ENCODE assay signal across 15 cellular contexts in genomic region chr3:139537795-139538538, GRCh38. TPM values are rescaled to one million over a fixed set of nuclear protein-coding genes. Genes with fewer than 3 reads are reported as not detected.
DNase-seq lines count a peak whose midpoint lies in the region; ATAC-seq, FAIRE-seq and TF ChIP-seq lines count a peak whose summit lies in the region.
"Had no signal": no experiment of that assay in that cellular context is flagged by ENCODE, and none has a peak within 500 bp of the region (broad histone marks: within the 10 kb centered on the region; RNA-seq: fewer than 3 reads in every experiment).

No MANE protein-coding gene starts in this region.

- H3K4me1 ChIP-seq in HepG2 (ENCODE audit: insufficient read depth, low read length), result peaks cover 43% of the 10 kb centered on the region

- H3K4me2 ChIP-seq in HepG2 (ENCODE audit: low read depth, low read length), result no peak overlapping the region

- in situ Hi-C loops in brain microvascular endothelial cell (cut with HindIII; ENCODE audit: low pct_ligation_motif_present, low sequenced_read_pairs), result no loop called here
- in situ Hi-C loops in HepG2 (cut with HindIII; ENCODE audit: extremely low pct_ligation_motif_present, low pct_unique_long_range_greater_than_20kb), result no loop called here

- peaks cover 10% of the 10 kb centered on the region for H3K4me1 Mint-ChIP-seq in activated CD4-positive, alpha-beta T cell treated with anti-CD3 and anti-CD28 coated beads for 36 hours
- H3K4me1 Mint-ChIP-seq: activated naive CD4-positive, alpha-beta T cell treated with anti-CD3 and anti-CD28 coated beads, Interleukin-2, amount 50 U/mL, for 24 hours had no signal

- H3K27me3 Mint-ChIP-seq in activated CD4-positive, alpha-beta T cell treated with anti-CD3 and anti-CD28 coated beads for 36 hours, result peaks cover 45% of the 10 kb centered on the region

- peak overlapping the region; percentile 77 for H3K4me3 ChIP-seq in brain microvascular endothelial cell (ENCODE audit: low read depth, low read length)
- H3K4me3 ChIP-seq in HepG2 (replicated peaks in 1 of 3; ENCODE audit: insufficient read depth in 1 of 3, low read depth in 2 of 3, low read length in 3 of 3), result no peak overlapping the region
- H3K4me3 ChIP-seq: GM23248 had no signal

- H3K4me3 Mint-ChIP-seq in activated CD4-positive, alpha-beta T cell treated with anti-CD3 and anti-CD28 coated beads for 36 hours, result no peak overlapping the region
- H3K4me3 Mint-ChIP-seq: activated naive CD4-positive, alpha-beta T cell treated with anti-CD3 and anti-CD28 coated beads, Interleukin-2, amount 50 U/mL, for 24 hours; CD4-positive, alpha-beta memory T cell had no signal

- DNase-seq in activated CD4-positive, alpha-beta T cell treated with anti-CD3 and anti-CD28 coated beads for 36 hours, result peak; percentile 12
- no peak for DNase-seq in activated CD4-positive, alpha-beta T cell treated with anti-CD3 and anti-CD28 coated beads for 48 hours
- DNase-seq in brain microvascular endothelial cell (no peak), HepG2 (ENCODE audit: low spot score) (peak; percentile 62), substantia nigra (lab: John Stamatoyannopoulos, UW) (no peak), cerebellar cortex (ENCODE audit: low spot score) (no peak), NAMALWA (ENCODE audit: low spot score) (no peak), NOMO-1 (lab: John Stamatoyannopoulos, UW; ENCODE audit: unreplicated experiment in 2 of 2) (no peak)
- DNase-seq: 8988T; CD4-positive, alpha-beta memory T cell; MM.1S had no signal

- no peak overlapping the region for H3K27ac Mint-ChIP-seq in activated CD4-positive, alpha-beta T cell treated with anti-CD3 and anti-CD28 coated beads for 36 hours
- H3K27ac Mint-ChIP-seq: activated naive CD4-positive, alpha-beta T cell treated with anti-CD3 and anti-CD28 coated beads, Interleukin-2, amount 50 U/mL, for 24 hours; CD4-positive, alpha-beta memory T cell had no signal

- WGBS in HepG2 (ENCODE audit: low lambda C conversion rate), result 40% methylated on average over 3 of the region's 3 CpGs

- FAIRE-seq in HepG2 (lab: Jason Lieb, UNC), result no peak
- FAIRE-seq: kidney had no signal

- no peak overlapping the region for H2AFZ ChIP-seq in HepG2 (ENCODE audit: low read length)
- H2AFZ ChIP-seq: GM23248 had no signal

- ATAC-seq in activated CD4-positive, alpha-beta T cell treated with anti-CD3 and anti-CD28 coated beads for 36 hours, result peak; percentile 49
- no peak for ATAC-seq in HepG2

- H3K9me3 Mint-ChIP-seq in activated CD4-positive, alpha-beta T cell treated with anti-CD3 and anti-CD28 coated beads for 36 hours (ENCODE audit: low read depth), result no peaks in the 10 kb centered on the region
- H3K9me3 Mint-ChIP-seq: activated naive CD4-positive, alpha-beta T cell treated with anti-CD3 and anti-CD28 coated beads, Interleukin-2, amount 50 U/mL, for 24 hours; CD4-positive, alpha-beta memory T cell had no signal

- intact Hi-C loops in activated CD4-positive, alpha-beta T cell treated with anti-CD3 and anti-CD28 coated beads for 36 hours (cut with DNase I, micrococcal nuclease), result no loop called here
- intact Hi-C loops in HepG2 (cut with micrococcal nuclease; ENCODE audit: unreplicated experiment), result no loop called here

- no peaks in the 10 kb centered on the region for H3K36me3 Mint-ChIP-seq in activated CD4-positive, alpha-beta T cell treated with anti-CD3 and anti-CD28 coated beads for 36 hours (ENCODE audit: low read depth)
- H3K36me3 Mint-ChIP-seq: CD4-positive, alpha-beta memory T cell had no signal

- no peak for TF ChIP-seq EP300 in HepG2 (IDR thresholded peaks at IDR 0.05; ENCODE audit: low read depth in 2 of 2, low read length in 2 of 2)
- no peak for TF ChIP-seq EP300 in HepG2 (CRISPR knock-in tag; IDR thresholded peaks at IDR 0.05; ENCODE audit: borderline replicate concordance)

- POLR2A ChIA-PET in activated CD4-positive, alpha-beta T cell treated with anti-CD3 and anti-CD28 coated beads for 36 hours (lab: Charles Lee), result no interaction called here
- POLR2A ChIA-PET in HepG2 (lab: Yijun Ruan, JAX), result no interaction called here

- no peaks in the 10 kb centered on the region for H3K9me3 ChIP-seq in HepG2 (ENCODE audit: low read length)

- H4K20me1 ChIP-seq in HepG2 (ENCODE audit: insufficient read depth, low read length), result no peaks in the 10 kb centered on the region

- no peak overlapping the region for H3K27ac ChIP-seq in brain microvascular endothelial cell
- H3K27ac ChIP-seq in HepG2 (ENCODE audit: extremely low read length, insufficient read depth, low read length), result no peak overlapping the region
- H3K27ac ChIP-seq in substantia nigra (ENCODE audit: low read depth, low read length, poor library complexity, severe bottlenecking), result peak overlapping the region; percentile 84
- H3K27ac ChIP-seq: GM23248 had no signal

- H3K36me3 ChIP-seq in brain microvascular endothelial cell (replicated peaks) (no peaks in the 10 kb centered on the region), HepG2 (replicated peaks in 1 of 2; ENCODE audit: control insufficient read depth in 1 of 2, insufficient read depth in 2 of 2, low read length in 2 of 2) (no peaks in the 10 kb centered on the region)

- CTCF ChIA-PET in activated CD4-positive, alpha-beta T cell treated with anti-CD3 and anti-CD28 coated beads for 36 hours (lab: Charles Lee), result no interaction called here
- CTCF ChIA-PET in HepG2 (lab: Yijun Ruan, JAX; ENCODE audit: low intra/inter-chr PET ratio, low total read pairs), result no interaction called here

- H3K9ac ChIP-seq in HepG2 (ENCODE audit: insufficient read depth, low read depth, low read length), result no peak overlapping the region
- H3K9ac ChIP-seq: GM23248 had no signal

- no peaks in the 10 kb centered on the region for H3K79me2 ChIP-seq in HepG2 (ENCODE audit: insufficient read depth, low read length)

- no TSS peak for BruUV-seq in HepG2 (replicated peaks; lab: Mats Ljungman, UMichigan)

- no peaks in the 10 kb centered on the region for H3K27me3 ChIP-seq in brain microvascular endothelial cell (replicated peaks)
- H3K27me3 ChIP-seq in HepG2 (ENCODE audit: control insufficient read depth in 1 of 2, insufficient read depth in 2 of 2, low read length in 2 of 2), result peaks cover 0 to 27% of the 10 kb centered on the region in 2 experiments; a peak in 3 of 5 replicates

- no peak for TF ChIP-seq RAD21 in HepG2 (CRISPR knock-in tag; IDR thresholded peaks at IDR 0.05)

- no peak for TF ChIP-seq CTCF in brain microvascular endothelial cell (IDR thresholded peaks at IDR 0.05; ENCODE audit: low read depth, low read length, missing control alignments)
- no peak for TF ChIP-seq CTCF in HepG2 (CRISPR knock-in tag; IDR thresholded peaks at IDR 0.05)

- no peak for TF ChIP-seq POLR2A in HepG2 (IDR thresholded peaks at IDR 0.05; ENCODE audit: insufficient read depth in 1 of 2, low read depth in 2 of 2, low read length in 2 of 2)

TF ChIP-seq in HepG2, 621 proteins besides CTCF, POLR2A, EP300 and RAD21 (continues in another document):
- TF ChIP-seq ZNF451 (CRISPR knock-in tag; IDR thresholded peaks at IDR 0.05), result no peak
- TF ChIP-seq NKX3-1 (CRISPR knock-in tag; IDR thresholded peaks at IDR 0.05), result no peak
- peak; percentile 81 for TF ChIP-seq ZNF629 (CRISPR knock-in tag; conservative IDR thresholded peaks at IDR 0.05)
- TF ChIP-seq ZBTB7B (CRISPR knock-in tag; IDR thresholded peaks at IDR 0.05), result no peak
- no peak for TF ChIP-seq HNRNPUL1 (IDR thresholded peaks at IDR 0.05; ENCODE audit: low read depth, low read length)
- TF ChIP-seq, protein P1, sequence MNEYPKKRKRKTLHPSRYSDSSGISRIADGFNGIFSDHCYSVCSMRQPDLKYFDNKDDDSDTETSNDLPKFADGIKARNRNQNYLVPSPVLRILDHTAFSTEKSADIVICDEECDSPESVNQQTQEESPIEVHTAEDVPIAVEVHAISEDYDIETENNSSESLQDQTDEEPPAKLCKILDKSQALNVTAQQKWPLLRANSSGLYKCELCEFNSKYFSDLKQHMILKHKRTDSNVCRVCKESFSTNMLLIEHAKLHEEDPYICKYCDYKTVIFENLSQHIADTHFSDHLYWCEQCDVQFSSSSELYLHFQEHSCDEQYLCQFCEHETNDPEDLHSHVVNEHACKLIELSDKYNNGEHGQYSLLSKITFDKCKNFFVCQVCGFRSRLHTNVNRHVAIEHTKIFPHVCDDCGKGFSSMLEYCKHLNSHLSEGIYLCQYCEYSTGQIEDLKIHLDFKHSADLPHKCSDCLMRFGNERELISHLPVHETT (CRISPR knock-in tag; conservative IDR thresholded peaks at IDR 0.05), result no peak
- no peak for TF ChIP-seq DBP (CRISPR knock-in tag; IDR thresholded peaks at IDR 0.05; ENCODE audit: not compliant biosample characterization)

RNA-seq across cellular contexts. Expression of gene RBP1, which starts 1.6 kb away (rescaled TPM):
- total RNA-seq in activated CD4-positive, alpha-beta T cell treated with anti-CD3 and anti-CD28 coated beads for 36 hours, result not detected
- 6.4 and 8.9 TPM in 2 replicates for total RNA-seq in HepG2 (2016; rRNA removed; fragmentation: Illumina TruSeq; extraction: Trizol)
- total RNA-seq in HepG2 (2016; cell fraction: cytosol; rRNA removed; fragmentation: Illumina TruSeq; extraction: Trizol; ENCODE audit: low read depth), result 3.8 and 9.5 TPM in 2 replicates
- 8.6 and 10.6 TPM in 2 replicates for total RNA-seq in HepG2 (2016; cell fraction: insoluble cytoplasmic fraction; rRNA removed; fragmentation: Illumina TruSeq; extraction: Trizol)
- total RNA-seq in HepG2 (2016; cell fraction: membrane; rRNA removed; fragmentation: Illumina TruSeq; extraction: Trizol), result 5.6 and 7.7 TPM in 2 replicates
- 3.0 and 4.3 TPM in 2 replicates for total RNA-seq in HepG2 (2016; cell fraction: nucleus; rRNA removed; fragmentation: Illumina TruSeq; extraction: Trizol)
- 12.6 and 16.9 TPM in 2 replicates for polyA plus RNA-seq in HepG2 (2011; rRNA removed)
- 19.5 and 23.3 TPM in 2 replicates for polyA plus RNA-seq in HepG2 (2011; cell fraction: cytosol; rRNA removed)
- polyA plus RNA-seq in HepG2 (2011; cell fraction: nucleus; rRNA removed), result 9.2 and 9.7 TPM in 2 replicates
- 3.9 and 9.2 TPM in 2 replicates for polyA plus RNA-seq in HepG2 (2012)
- 11.2 and 14.3 TPM in 2 replicates for polyA plus RNA-seq in HepG2 (2016; cell fraction: cytosol; fragmentation: Illumina TruSeq; extraction: Trizol; ENCODE audit: low read depth)
- polyA plus RNA-seq in HepG2 (2016; cell fraction: insoluble cytoplasmic fraction; fragmentation: Illumina TruSeq; extraction: Trizol; ENCODE audit: low read depth), result 19.1 and 19.5 TPM in 2 replicates
- polyA plus RNA-seq in HepG2 (2016; cell fraction: membrane; fragmentation: Illumina TruSeq; extraction: Trizol; ENCODE audit: low read depth), result 9.2 and 11.0 TPM in 2 replicates
- 9.2 and 17.6 TPM in 2 replicates for polyA plus RNA-seq in HepG2 (2016; cell fraction: nucleus; fragmentation: Illumina TruSeq; extraction: Trizol; ENCODE audit: insufficient read depth, low read depth)
- polyA minus RNA-seq in HepG2 (2011; rRNA and poly(A)+ RNA removed; ENCODE audit: low replicate concordance), result 12.3 TPM in 1 of 2 replicates, not detected in the other
- polyA minus RNA-seq in HepG2 (2011; cell fraction: cytosol; rRNA and poly(A)+ RNA removed), result 1.9 and 4.5 TPM in 2 replicates
- 3.9 and 6.0 TPM in 2 replicates for polyA minus RNA-seq in HepG2 (2011; cell fraction: nucleus; rRNA and poly(A)+ RNA removed)
- total RNA-seq: CD4-positive, alpha-beta memory T cell; G401; GM23248 had no signal
- polyA plus RNA-seq: CD4-positive, alpha-beta memory T cell had no signal

Comparison
In these comparisons a context has a peak if more than half of its experiments do, and no peak if none do; other contexts are left out.
1. DNase-seq: peak in activated CD4-positive, alpha-beta T cell treated with anti-CD3 and anti-CD28 coated beads for 36 hours (single experiment) and HepG2 (single experiment); none in activated CD4-positive, alpha-beta T cell treated with anti-CD3 and anti-CD28 coated beads for 48 hours (single experiment), brain microvascular endothelial cell (single experiment), substantia nigra (0 of 49), cerebellar cortex (single experiment), NAMALWA (single experiment) and NOMO-1 (0 of 2).